ENCODE assay signal across 8 cellular contexts in the genomic region with DNA sequence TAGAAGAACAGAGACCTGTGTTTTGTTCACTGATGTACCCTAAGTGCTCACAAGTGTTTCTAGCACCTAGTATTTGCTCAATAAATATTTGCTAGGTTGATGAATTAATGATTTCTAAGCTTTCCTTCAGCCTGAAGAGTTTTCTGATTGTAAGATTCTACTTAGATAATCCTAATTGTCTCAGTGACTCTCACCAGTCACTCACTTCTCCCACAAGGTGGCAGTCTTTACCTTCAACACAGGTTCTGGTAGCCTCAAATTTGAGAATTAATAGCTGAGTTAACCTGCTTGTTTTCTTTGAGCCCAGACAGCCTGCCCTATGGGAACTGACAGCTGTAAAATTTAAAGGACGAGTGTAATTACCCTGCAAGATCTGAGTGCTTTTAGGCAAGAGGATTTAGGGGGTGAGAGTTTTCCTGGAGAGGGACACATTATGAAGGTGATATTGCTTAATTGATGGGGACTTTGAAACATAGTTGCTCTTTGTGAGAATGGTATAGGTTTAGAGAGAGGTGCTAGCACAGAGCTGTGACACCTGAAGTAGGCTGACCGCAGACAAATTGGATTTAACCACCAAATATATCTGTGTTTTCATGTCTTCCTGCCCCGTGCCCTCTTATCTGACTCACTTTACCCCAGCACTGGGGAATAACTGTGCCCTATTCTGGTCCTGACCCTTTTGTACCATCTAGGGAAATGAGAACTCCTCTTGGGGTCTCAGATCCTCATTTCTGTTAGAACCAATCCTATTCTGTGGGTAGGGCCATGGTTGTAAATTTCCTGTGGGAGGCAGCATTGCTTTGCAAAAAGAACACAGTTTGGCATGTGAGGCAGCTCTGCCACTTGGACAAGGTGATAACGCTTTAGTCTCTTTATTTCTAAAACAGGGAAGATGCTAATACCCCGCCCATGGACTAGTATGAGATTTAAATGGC. TPM values are rescaled to one million over a fixed set of nuclear protein-coding genes. Genes with fewer than 3 reads are reported as not detected.
DNase-seq lines count a peak whose midpoint lies in the region; ATAC-seq, FAIRE-seq and TF ChIP-seq lines count a peak whose summit lies in the region.

No MANE protein-coding gene starts in this region.

- TF ChIP-seq CTCF in LNCAP (IDR thresholded peaks at IDR 0.05), result peak; percentile 80
- TF ChIP-seq CTCF in RWPE1 (conservative IDR thresholded peaks at IDR 0.05; ENCODE audit: low read depth), result peak; percentile 82
- peak; percentile 14 to 50 (median 48) for TF ChIP-seq CTCF in breast epithelium (IDR thresholded peaks at IDR 0.05)
- peak; percentile 71 to 77 (median 76) for TF ChIP-seq CTCF in keratinocyte (optimal IDR thresholded peaks at IDR 0.05 in 1 of 3, IDR thresholded peaks at IDR 0.05 in 1 of 3, conservative IDR thresholded peaks at IDR 0.05 in 1 of 3; ENCODE audit: extremely low read depth in 1 of 3, insufficient read depth in 2 of 3, low read length in 3 of 3)

- H3K27ac ChIP-seq in RWPE1, result no peak overlapping the region
- H3K27ac ChIP-seq in breast epithelium, result no peak overlapping the region
- no peak overlapping the region for H3K27ac ChIP-seq in keratinocyte (ENCODE audit: control insufficient read depth, insufficient read depth, low read length)

- H3K36me3 ChIP-seq in breast epithelium (no peaks in the 10 kb centered on the region), keratinocyte (ENCODE audit: control insufficient read depth in 2 of 2, extremely low read depth in 1 of 2, insufficient read depth in 2 of 2, low read length in 2 of 2) (no peaks in the 10 kb centered on the region)

- no peak overlapping the region for H2AFZ ChIP-seq in keratinocyte (ENCODE audit: control insufficient read depth, low read length)

- dilution Hi-C loops in keratinocyte (cut with MboI; ENCODE audit: extremely low pct_ligation_motif_present, low sequenced_read_pairs), result no loop called here

- ATAC-seq in GM21576 (IDR thresholded peaks at IDR 0.05; ENCODE audit: unreplicated experiment), result peak; percentile 42
- ATAC-seq in stimulated activated naive B cell treated with anti-CD40 and anti-IgM and Interleukin-4, amounts not matched to agents 10 μg/mL and 1 μg/mL and 100 μg/mL, for 72 hours (replicated peaks), result peak; percentile 89

- no peak overlapping the region for H3K9ac ChIP-seq in keratinocyte (ENCODE audit: control insufficient read depth, extremely low read depth, insufficient read depth, low read length)

- TF ChIP-seq POLR2A in breast epithelium (IDR thresholded peaks at IDR 0.05), result no peak

- H3K4me3 ChIP-seq in breast epithelium (no peak overlapping the region), keratinocyte (ENCODE audit: control insufficient read depth in 2 of 3, extremely low read depth in 1 of 3, insufficient read depth in 2 of 3, low read depth in 1 of 3, low read length in 3 of 3) (no peak overlapping the region)

- peak overlapping the region; percentile 46 to 71 for H3K4me3 Mint-ChIP-seq in stimulated activated naive B cell treated with anti-CD40 and anti-IgM and Interleukin-4, amounts not matched to agents 10 μg/mL and 1 μg/mL and 100 μg/mL, for 72 hours

- no peaks in the 10 kb centered on the region for H3K9me3 Mint-ChIP-seq in stimulated activated naive B cell treated with anti-CD40 and anti-IgM and Interleukin-4, amounts not matched to agents 10 μg/mL and 1 μg/mL and 100 μg/mL, for 72 hours

- POLR2A ChIA-PET in RWPE1 (lab: Yijun Ruan, JAX; ENCODE audit: low non-redundant PET), result no interaction called here

- no peak overlapping the region for H3K4me2 ChIP-seq in keratinocyte (ENCODE audit: control insufficient read depth, extremely low read depth, insufficient read depth, low read depth, low read length)

- peak overlapping the region; percentile 31 for H3K27ac Mint-ChIP-seq in stimulated activated naive B cell treated with anti-CD40 and anti-IgM and Interleukin-4, amounts not matched to agents 10 μg/mL and 1 μg/mL and 100 μg/mL, for 72 hours

- H3K4me1 Mint-ChIP-seq in stimulated activated naive B cell treated with anti-CD40 and anti-IgM and Interleukin-4, amounts not matched to agents 10 μg/mL and 1 μg/mL and 100 μg/mL, for 72 hours, result peaks cover 37 to 66% of the 10 kb centered on the region in 2 donors

- H4K20me1 ChIP-seq in keratinocyte (ENCODE audit: control insufficient read depth, extremely low read depth, insufficient read depth, low read length), result no peaks in the 10 kb centered on the region

- peaks cover 0 to 3% of the 10 kb centered on the region in 2 donors for H3K36me3 Mint-ChIP-seq in stimulated activated naive B cell treated with anti-CD40 and anti-IgM and Interleukin-4, amounts not matched to agents 10 μg/mL and 1 μg/mL and 100 μg/mL, for 72 hours

- no peaks in the 10 kb centered on the region for H3K27me3 Mint-ChIP-seq in stimulated activated naive B cell treated with anti-CD40 and anti-IgM and Interleukin-4, amounts not matched to agents 10 μg/mL and 1 μg/mL and 100 μg/mL, for 72 hours

- DNase-seq in SIG-M5 treated with dmso at 0.1 percent for 504 hours (lab: John Stamatoyannopoulos, UW; ENCODE audit: unreplicated experiment), result peak; percentile 57
- no peak for DNase-seq in SIG-M5 (lab: John Stamatoyannopoulos, UW)
- DNase-seq in RWPE1 (ENCODE audit: low spot score), result peak; percentile 43
- DNase-seq in breast epithelium (ENCODE audit: low spot score in 2 of 2), result no peak
- peak; percentile 35 for DNase-seq in keratinocyte (ENCODE audit: low read depth, low spot score)
- peak; percentile 67 for DNase-seq in stimulated activated naive B cell treated with anti-CD40 and anti-IgM and Interleukin-4, amounts not matched to agents 10 μg/mL and 1 μg/mL and 100 μg/mL, for 72 hours

- no peaks in the 10 kb centered on the region for H3K4me1 ChIP-seq in breast epithelium
- H3K4me1 ChIP-seq in keratinocyte (ENCODE audit: control insufficient read depth, extremely low read depth, insufficient read depth, low read length), result no peaks in the 10 kb centered on the region

- FAIRE-seq in keratinocyte (lab: Jason Lieb, UNC), result peak; percentile 76

- H3K9me1 ChIP-seq in keratinocyte (ENCODE audit: control insufficient read depth, extremely low read depth, insufficient read depth, low read length), result no peaks in the 10 kb centered on the region

- CTCF ChIA-PET in RWPE1 (lab: Yijun Ruan, JAX), result interaction anchor here (0.6 to 3.0 kb wide), 26 partner anchors 12 to 1996 kb away, joined by 3 to 20 read pairs (median 4); no protein-coding TSS in a partner anchor

- no peaks in the 10 kb centered on the region for H3K9me3 ChIP-seq in breast epithelium
- H3K9me3 ChIP-seq in keratinocyte (ENCODE audit: control insufficient read depth, low read depth, low read length), result no peaks in the 10 kb centered on the region

- intact Hi-C loops in breast epithelium (cut with DNase I; ENCODE audit: low total_unique reads), result no loop called here

- H3K79me2 ChIP-seq in keratinocyte (ENCODE audit: control insufficient read depth, insufficient read depth, low read length), result no peaks in the 10 kb centered on the region

- no peaks in the 10 kb centered on the region for H3K27me3 ChIP-seq in breast epithelium
- H3K27me3 ChIP-seq in keratinocyte (ENCODE audit: control insufficient read depth, extremely low read depth, insufficient read depth, low read length), result no peaks in the 10 kb centered on the region

RNA-seq across cellular contexts. Expression of gene CD38, which starts 27.7 kb away (rescaled TPM):
- total RNA-seq in breast epithelium, result 10 to 100 TPM in 1 of 3 donors, 1 to 10 TPM in 2; 2.0 to 47.2 (median 2.6) TPM
- polyA plus RNA-seq in keratinocyte, result 0.02 to 0.08 TPM (median 0.05 TPM) in 3 replicates
- polyA plus RNA-seq in keratinocyte (2011; ENCODE audit: low read depth), result not detected
- polyA plus RNA-seq in keratinocyte (2011; cell fraction: cytosol; rRNA removed), result 0.04 and 0.19 TPM in 2 replicates
- 0.06 and 0.07 TPM in 2 replicates for polyA plus RNA-seq in keratinocyte (2011; cell fraction: nucleus; rRNA removed)
- polyA plus RNA-seq in keratinocyte (2012; ENCODE audit: low replicate concordance), result not detected in 2 replicates
- polyA minus RNA-seq in keratinocyte, result 0.10 TPM in 1 of 3 replicates, not detected in the others
- not detected for polyA minus RNA-seq in keratinocyte (2011; cell fraction: cytosol; rRNA and poly(A)+ RNA removed)
- polyA minus RNA-seq in keratinocyte (2011; cell fraction: nucleus; rRNA and poly(A)+ RNA removed), result not detected in 2 replicates

Comparison
In these comparisons a context has a peak if more than half of its experiments do, and no peak if none do; other contexts are left out.
1. DNase-seq: peak in SIG-M5 treated with dmso at 0.1 percent for 504 hours (single experiment), RWPE1 (single experiment), keratinocyte (single experiment) and stimulated activated naive B cell treated with anti-CD40 and anti-IgM and Interleukin-4, amounts not matched to agents 10 μg/mL and 1 μg/mL and 100 μg/mL, for 72 hours (single experiment); none in SIG-M5 (single experiment) and breast epithelium (0 of 2).
2. Peak in every context shown above with its lines, with median percentiles within 50 percentile points of each other: CTCF ChIP-seq.